In genomic region chr6:114040871-114041270, GRCh38 we compare ENCODE assay signal across 19 cellular contexts.
DNase-seq lines count a peak whose midpoint lies in the region; ATAC-seq and TF ChIP-seq lines count a peak whose summit lies in the region.
"Had no signal": no experiment of that assay in that cellular context is flagged by ENCODE, and none has a peak within 500 bp of the region (broad histone marks: within the 10 kb centered on the region; RNA-seq: fewer than 3 reads in every experiment).

No MANE protein-coding gene starts in this region.

- intact Hi-C loops in mammary epithelial cell (cut with micrococcal nuclease) = no loop called here
- intact Hi-C loops in MCF 10A (cut with micrococcal nuclease) = no loop called here
- intact Hi-C loops in left colon (cut with DNase I, micrococcal nuclease) = no loop called here

- H3K27me3 Mint-ChIP-seq in MCF 10A (ENCODE audit: insufficient read depth, unreplicated experiment) = no peaks in the 10 kb centered on the region
- no peaks in the 10 kb centered on the region for H3K27me3 Mint-ChIP-seq in T-helper 2 cell treated with Interferon-gamma antibody and Interleukin-4, amounts not matched to agents 5 μg/mL and 100 μg/mL, for 36 hours (ENCODE audit: low read depth)

- no peak overlapping the region for H3K27ac Mint-ChIP-seq in MCF 10A (ENCODE audit: low read depth, unreplicated experiment)
- H3K27ac Mint-ChIP-seq in T-helper 2 cell treated with Interferon-gamma antibody and Interleukin-4, amounts not matched to agents 5 μg/mL and 100 μg/mL, for 36 hours = no peak overlapping the region
- H3K27ac Mint-ChIP-seq: CD4-positive, alpha-beta memory T cell had no signal

- no peaks in the 10 kb centered on the region for H3K36me3 Mint-ChIP-seq in MCF 10A (ENCODE audit: insufficient read depth, unreplicated experiment)
- H3K36me3 Mint-ChIP-seq in T-helper 2 cell treated with Interferon-gamma antibody and Interleukin-4, amounts not matched to agents 5 μg/mL and 100 μg/mL, for 36 hours (ENCODE audit: low read depth) = no peaks in the 10 kb centered on the region
- H3K36me3 Mint-ChIP-seq: CD4-positive, alpha-beta memory T cell had no signal

- H3K4me1 ChIP-seq in mammary epithelial cell (ENCODE audit: insufficient read depth, low read length) = no peaks in the 10 kb centered on the region

- no peaks in the 10 kb centered on the region for H3K9me3 ChIP-seq in mammary epithelial cell (replicated peaks; ENCODE audit: insufficient read depth, low read length)
- H3K9me3 ChIP-seq: MG63 had no signal

- no TSS peak for BruUV-seq in mammary epithelial cell (replicated peaks; lab: Mats Ljungman, UMichigan)
- no TSS peak for BruUV-seq in MCF 10A (replicated peaks; lab: Mats Ljungman, UMichigan)

- TF ChIP-seq CTCF in mammary epithelial cell (conservative IDR thresholded peaks at IDR 0.05 in 1 of 2, IDR thresholded peaks at IDR 0.05 in 1 of 2; ENCODE audit: extremely low read depth in 1 of 2, insufficient read depth in 1 of 2, low read depth in 1 of 2, low read length in 2 of 2) = no peak
- TF ChIP-seq CTCF in MCF 10A (IDR thresholded peaks at IDR 0.05; ENCODE audit: unreplicated experiment) = no peak
- no peak for TF ChIP-seq CTCF in astrocyte of the cerebellum (IDR thresholded peaks at IDR 0.05; ENCODE audit: low read depth, low read length, missing control alignments)
- TF ChIP-seq CTCF in fibroblast of mammary gland (conservative IDR thresholded peaks at IDR 0.05; ENCODE audit: control insufficient read depth, insufficient read depth, low read depth, low read length) = no peak

- no peak overlapping the region for H3K4me3 Mint-ChIP-seq in MCF 10A (ENCODE audit: unreplicated experiment)
- H3K4me3 Mint-ChIP-seq in T-helper 2 cell treated with Interferon-gamma antibody and Interleukin-4, amounts not matched to agents 5 μg/mL and 100 μg/mL, for 36 hours = no peak overlapping the region
- H3K4me3 Mint-ChIP-seq: CD4-positive, alpha-beta memory T cell had no signal

- dilution Hi-C loops in mammary epithelial cell (cut with HindIII; ENCODE audit: low sequenced_read_pairs) = no loop called here

- no peak overlapping the region for H3K27ac ChIP-seq in mammary epithelial cell (ENCODE audit: insufficient read depth, low read depth, low read length)
- no peak overlapping the region for H3K27ac ChIP-seq in caudate nucleus (ENCODE audit: low read depth, low read length)

- in situ Hi-C loops in mammary epithelial cell (cut with MboI; ENCODE audit: low sequenced_read_pairs in 2 of 2) = no loop called here
- in situ Hi-C loops in astrocyte of the cerebellum (cut with HindIII; ENCODE audit: low sequenced_read_pairs) = no loop called here

- 68% methylated on average over 2 of the region's 2 CpGs for WGBS in mammary epithelial cell (ENCODE audit: low coverage, missing lambda C conversion rate)

- ATAC-seq in left colon (no peak), GM21576 (IDR thresholded peaks at IDR 0.05; ENCODE audit: unreplicated experiment) (no peak)
- ATAC-seq: HepG2 had no signal

- no peak overlapping the region for H3K9ac ChIP-seq in mammary epithelial cell (ENCODE audit: insufficient read depth, low read length)

- H3K4me1 Mint-ChIP-seq in MCF 10A (ENCODE audit: insufficient read depth, unreplicated experiment) = no peaks in the 10 kb centered on the region
- H3K4me1 Mint-ChIP-seq in T-helper 2 cell treated with Interferon-gamma antibody and Interleukin-4, amounts not matched to agents 5 μg/mL and 100 μg/mL, for 36 hours (ENCODE audit: low read depth) = no peaks in the 10 kb centered on the region
- H3K4me1 Mint-ChIP-seq: CD4-positive, alpha-beta memory T cell had no signal

- no peaks in the 10 kb centered on the region for H3K79me2 ChIP-seq in mammary epithelial cell (ENCODE audit: insufficient read depth, low read length)

- no peak overlapping the region for H3K4me3 ChIP-seq in mammary epithelial cell (replicated peaks in 1 of 3; ENCODE audit: insufficient read depth in 1 of 3, low read depth in 2 of 3, low read length in 3 of 3)
- H3K4me3 ChIP-seq in astrocyte of the cerebellum (ENCODE audit: low read depth, low read length) = no peak overlapping the region
- no peak overlapping the region for H3K4me3 ChIP-seq in fibroblast of mammary gland (ENCODE audit: control insufficient read depth, low read depth, low read length)
- H3K4me3 ChIP-seq: MG63 had no signal

- POLR2A ChIA-PET in MCF 10A (lab: Yijun Ruan, JAX) = no interaction called here

- CTCF ChIA-PET in mammary epithelial cell (lab: Charles Lee; ENCODE audit: low non-redundant PET) (no interaction called here), MCF 10A (lab: Yijun Ruan, JAX) (no interaction called here)

- no peaks in the 10 kb centered on the region for H3K27me3 ChIP-seq in mammary epithelial cell (ENCODE audit: insufficient read depth, low read length)
- H3K27me3 ChIP-seq: MG63 had no signal

- no peaks in the 10 kb centered on the region for H4K20me1 ChIP-seq in mammary epithelial cell (ENCODE audit: insufficient read depth, low read length)

- no peaks in the 10 kb centered on the region for H3K9me3 Mint-ChIP-seq in MCF 10A (ENCODE audit: unreplicated experiment)
- H3K9me3 Mint-ChIP-seq in T-helper 2 cell treated with Interferon-gamma antibody and Interleukin-4, amounts not matched to agents 5 μg/mL and 100 μg/mL, for 36 hours = no peaks in the 10 kb centered on the region
- H3K9me3 Mint-ChIP-seq: CD4-positive, alpha-beta memory T cell had no signal

- no peak overlapping the region for H2AFZ ChIP-seq in mammary epithelial cell (ENCODE audit: low read depth, low read length)

- DNase-seq in mammary epithelial cell = peak; percentile 11
- no peak for DNase-seq in MCF 10A (ENCODE audit: unreplicated experiment)
- peak; percentile 70 for DNase-seq in astrocyte of the cerebellum (ENCODE audit: low read depth)
- peak; percentile 30 for DNase-seq in fibroblast of mammary gland (ENCODE audit: low read depth)
- DNase-seq in T-helper 2 cell treated with Interferon-gamma antibody and Interleukin-4, amounts not matched to agents 5 μg/mL and 100 μg/mL, for 36 hours (ENCODE audit: low spot score) = no peak
- DNase-seq in left colon = no peak
- no peak for DNase-seq in caudate nucleus (lab: John Stamatoyannopoulos, UW)
- DNase-seq: 8988T; CD4-positive, alpha-beta memory T cell; DMS79; KG1; MG63; NCI-H1417; NCI-H187 treated with DMSO at 0.1 percent for 48 hours; NCI-H345; NCI-H526 treated with DMSO at 0.1 percent for 48 hours; SHP77 treated with DMSO at 0.1 percent for 48 hours had no signal

- H3K4me2 ChIP-seq in mammary epithelial cell (ENCODE audit: insufficient read depth, low read depth, low read length) = no peak overlapping the region

- H3K36me3 ChIP-seq in mammary epithelial cell (ENCODE audit: insufficient read depth, low read length) = no peaks in the 10 kb centered on the region
- H3K36me3 ChIP-seq: MG63 had no signal

Comparison
In these comparisons a context has a peak if more than half of its experiments do, and no peak if none do; other contexts are left out.
1. DNase-seq: peak in mammary epithelial cell (single experiment), astrocyte of the cerebellum (single experiment) and fibroblast of mammary gland (single experiment); none in MCF 10A (single experiment), T-helper 2 cell treated with Interferon-gamma antibody and Interleukin-4, amounts not matched to agents 5 μg/mL and 100 μg/mL, for 36 hours (single experiment), left colon (0 of 2) and caudate nucleus (0 of 61).